ENCODE assay signal across 8 cellular contexts in genomic region chr12:674272-674781, GRCh38. TPM values are rescaled to one million over a fixed set of nuclear protein-coding genes. Genes with fewer than 3 reads are reported as not detected.
DNase-seq lines count a peak whose midpoint lies in the region; ATAC-seq and TF ChIP-seq lines count a peak whose summit lies in the region.

No MANE protein-coding gene starts in this region.

- peak overlapping the region; percentile 85 for H3K4me2 ChIP-seq in DOHH2 (ENCODE audit: low read length)

- DNase-seq in Jurkat, Clone E6-1 (ENCODE audit: low read depth, low spot score): peak; percentile 98
- DNase-seq in activated CD8-positive, alpha-beta memory T cell treated with anti-CD3 and anti-CD28 coated beads, Interleukin-2, amount 50 U/mL, for 4 hours: peak; percentile 59
- DNase-seq in stimulated activated CD4-positive, alpha-beta T cell treated with anti-CD3 and anti-CD28 coated beads, Interleukin-12 subunit alpha, Interleukin-12 subunit beta, amount 100 ng/mL, for 24 hours (ENCODE audit: low read depth in 2 of 2): peak; percentile 66 to 80
- no peak for DNase-seq in C1 segment of cervical spinal cord (lab: John Stamatoyannopoulos, UW)
- no peak for DNase-seq in Ammon's horn (ENCODE audit: low spot score)
- no peak for DNase-seq in putamen (ENCODE audit: low spot score)

- no peaks in the 10 kb centered on the region for H4K20me1 ChIP-seq in DOHH2 (ENCODE audit: control insufficient read depth, insufficient read depth, low read depth, low read length)

- H3K9me2 ChIP-seq in DOHH2 (replicated peaks; ENCODE audit: control insufficient read depth, low read length): no peaks in the 10 kb centered on the region

- H3K4me1 ChIP-seq in DOHH2 (ENCODE audit: control insufficient read depth, low read length): peaks cover 44% of the 10 kb centered on the region

- peak overlapping the region; percentile 65 for H3K27ac ChIP-seq in DOHH2 (ENCODE audit: low read depth, low read length)

- no peaks in the 10 kb centered on the region for H3K27me3 ChIP-seq in DOHH2 (ENCODE audit: control insufficient read depth, low read length)

- H3K79me2 ChIP-seq in DOHH2 (ENCODE audit: control insufficient read depth, low read length): no peaks in the 10 kb centered on the region

- peak overlapping the region; percentile 64 for H3K4me3 ChIP-seq in DOHH2 (ENCODE audit: low read length)
- peak overlapping the region; percentile 38 for H3K4me3 ChIP-seq in Jurkat, Clone E6-1 (ENCODE audit: low read length)

- H3K9me3 ChIP-seq in DOHH2 (ENCODE audit: control insufficient read depth, insufficient read depth, low read length): no peaks in the 10 kb centered on the region

- TF ChIP-seq CTCF in DOHH2 (IDR thresholded peaks at IDR 0.05; ENCODE audit: low read depth, low read length, poor library complexity, severe bottlenecking): no peak

- no peaks in the 10 kb centered on the region for H3K36me3 ChIP-seq in DOHH2 (ENCODE audit: control insufficient read depth, low read length)

- ATAC-seq in GM21515 (IDR thresholded peaks at IDR 0.05; ENCODE audit: unreplicated experiment): peak; percentile 75

- peaks cover 23% of the 10 kb centered on the region for H3F3A ChIP-seq in DOHH2 (ENCODE audit: control insufficient read depth, insufficient read depth)

RNA-seq across cellular contexts. Expression of gene NINJ2, which starts 11.1 kb away (rescaled TPM):
- 28.6 TPM for polyA plus RNA-seq in Jurkat, Clone E6-1 (2012; ENCODE audit: insufficient read depth, insufficient read length)

Comparison
In these comparisons a context has a peak if more than half of its experiments do, and no peak if none do; other contexts are left out.
1. DNase-seq: peak in Jurkat, Clone E6-1 (single experiment), activated CD8-positive, alpha-beta memory T cell treated with anti-CD3 and anti-CD28 coated beads, Interleukin-2, amount 50 U/mL, for 4 hours (single experiment) and stimulated activated CD4-positive, alpha-beta T cell treated with anti-CD3 and anti-CD28 coated beads, Interleukin-12 subunit alpha, Interleukin-12 subunit beta, amount 100 ng/mL, for 24 hours (2 of 2); none in C1 segment of cervical spinal cord (0 of 14), Ammon's horn (single experiment) and putamen (single experiment).